In the genomic region with DNA sequence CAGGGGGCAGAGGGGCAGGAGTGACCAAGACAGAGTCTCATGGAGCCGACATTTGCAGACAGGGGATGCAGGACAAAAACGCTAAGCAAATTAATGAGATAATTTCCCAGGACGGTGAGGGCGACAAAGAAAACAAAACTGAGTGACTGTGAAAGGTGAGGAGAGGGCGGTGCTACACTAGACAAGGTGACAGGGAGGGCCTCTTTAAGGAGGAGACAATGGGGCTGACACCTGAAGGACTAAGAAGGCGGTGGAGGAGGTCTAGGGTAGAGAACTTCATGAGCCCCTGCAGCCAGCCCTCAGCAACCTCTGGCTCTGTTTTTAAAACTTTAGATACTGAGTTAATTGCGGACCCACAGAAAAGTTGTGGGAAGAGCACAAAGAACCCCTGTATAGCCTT, we compare ENCODE assay signal across 2 cellular contexts.
TF ChIP-seq lines count a peak whose summit lies in the region.

No MANE protein-coding gene starts in this region.

TF ChIP-seq in K562, 482 proteins besides CTCF, POLR2A, EP300 and RAD21:
- TF ChIP-seq, protein P1, sequence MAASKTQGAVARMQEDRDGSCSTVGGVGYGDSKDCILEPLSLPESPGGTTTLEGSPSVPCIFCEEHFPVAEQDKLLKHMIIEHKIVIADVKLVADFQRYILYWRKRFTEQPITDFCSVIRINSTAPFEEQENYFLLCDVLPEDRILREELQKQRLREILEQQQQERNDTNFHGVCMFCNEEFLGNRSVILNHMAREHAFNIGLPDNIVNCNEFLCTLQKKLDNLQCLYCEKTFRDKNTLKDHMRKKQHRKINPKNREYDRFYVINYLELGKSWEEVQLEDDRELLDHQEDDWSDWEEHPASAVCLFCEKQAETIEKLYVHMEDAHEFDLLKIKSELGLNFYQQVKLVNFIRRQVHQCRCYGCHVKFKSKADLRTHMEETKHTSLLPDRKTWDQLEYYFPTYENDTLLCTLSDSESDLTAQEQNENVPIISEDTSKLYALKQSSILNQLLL (CRISPR knock-in tag; IDR thresholded peaks at IDR 0.05; ENCODE audit: borderline replicate concordance), result no peak
- TF ChIP-seq ZNF133 (CRISPR knock-in tag; IDR thresholded peaks at IDR 0.05) (no peak), HDAC8 (tag; IDR thresholded peaks at IDR 0.05) (no peak), SMARCE1 (IDR thresholded peaks at IDR 0.05) (no peak), PHTF2 (CRISPR knock-in tag; IDR thresholded peaks at IDR 0.05) (no peak), ZKSCAN1 (IDR thresholded peaks at IDR 0.05; ENCODE audit: low read depth, low read length) (peak; percentile 60; the same call in 1 of the 2 replicates)

TF ChIP-seq in SK-N-SH treated with all-trans-retinoic acid at 6 μM for 48 hours, 23 proteins besides CTCF, POLR2A, EP300 and RAD21 (continued from another document):
- TF ChIP-seq, protein P2, sequence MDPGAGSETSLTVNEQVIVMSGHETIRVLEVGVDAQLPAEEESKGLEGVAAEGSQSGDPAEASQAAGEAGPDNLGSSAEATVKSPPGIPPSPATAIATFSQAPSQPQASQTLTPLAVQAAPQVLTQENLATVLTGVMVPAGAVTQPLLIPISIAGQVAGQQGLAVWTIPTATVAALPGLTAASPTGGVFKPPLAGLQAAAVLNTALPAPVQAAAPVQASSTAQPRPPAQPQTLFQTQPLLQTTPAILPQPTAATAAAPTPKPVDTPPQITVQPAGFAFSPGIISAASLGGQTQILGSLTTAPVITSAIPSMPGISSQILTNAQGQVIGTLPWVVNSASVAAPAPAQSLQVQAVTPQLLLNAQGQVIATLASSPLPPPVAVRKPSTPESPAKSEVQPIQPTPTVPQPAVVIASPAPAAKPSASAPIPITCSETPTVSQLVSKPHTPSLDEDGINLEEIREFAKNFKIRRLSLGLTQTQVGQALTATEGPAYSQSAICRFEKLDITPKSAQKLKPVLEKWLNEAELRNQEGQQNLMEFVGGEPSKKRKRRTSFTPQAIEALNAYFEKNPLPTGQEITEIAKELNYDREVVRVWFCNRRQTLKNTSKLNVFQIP (CRISPR knock-in tag; IDR thresholded peaks at IDR 0.05; ENCODE audit: borderline replicate concordance, low read depth), result no peak
- TF ChIP-seq CSDC2 (CRISPR knock-in tag; IDR thresholded peaks at IDR 0.05), result no peak
- TF ChIP-seq, protein P3, sequence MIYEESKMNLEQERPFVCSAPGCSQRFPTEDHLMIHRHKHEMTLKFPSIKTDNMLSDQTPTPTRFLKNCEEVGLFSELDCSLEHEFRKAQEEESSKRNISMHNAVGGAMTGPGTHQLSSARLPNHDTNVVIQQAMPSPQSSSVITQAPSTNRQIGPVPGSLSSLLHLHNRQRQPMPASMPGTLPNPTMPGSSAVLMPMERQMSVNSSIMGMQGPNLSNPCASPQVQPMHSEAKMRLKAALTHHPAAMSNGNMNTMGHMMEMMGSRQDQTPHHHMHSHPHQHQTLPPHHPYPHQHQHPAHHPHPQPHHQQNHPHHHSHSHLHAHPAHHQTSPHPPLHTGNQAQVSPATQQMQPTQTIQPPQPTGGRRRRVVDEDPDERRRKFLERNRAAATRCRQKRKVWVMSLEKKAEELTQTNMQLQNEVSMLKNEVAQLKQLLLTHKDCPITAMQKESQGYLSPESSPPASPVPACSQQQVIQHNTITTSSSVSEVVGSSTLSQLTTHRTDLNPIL (CRISPR knock-in tag; IDR thresholded peaks at IDR 0.05; ENCODE audit: low read depth), result no peak
- TF ChIP-seq ARNTL (CRISPR knock-in tag; IDR thresholded peaks at IDR 0.05; ENCODE audit: borderline replicate concordance, low read depth), result no peak
- TF ChIP-seq TOX (CRISPR knock-in tag; IDR thresholded peaks at IDR 0.05; ENCODE audit: borderline replicate concordance), result no peak
- TF ChIP-seq ZC3H10 (CRISPR knock-in tag; IDR thresholded peaks at IDR 0.05), result no peak
- TF ChIP-seq, protein P4, sequence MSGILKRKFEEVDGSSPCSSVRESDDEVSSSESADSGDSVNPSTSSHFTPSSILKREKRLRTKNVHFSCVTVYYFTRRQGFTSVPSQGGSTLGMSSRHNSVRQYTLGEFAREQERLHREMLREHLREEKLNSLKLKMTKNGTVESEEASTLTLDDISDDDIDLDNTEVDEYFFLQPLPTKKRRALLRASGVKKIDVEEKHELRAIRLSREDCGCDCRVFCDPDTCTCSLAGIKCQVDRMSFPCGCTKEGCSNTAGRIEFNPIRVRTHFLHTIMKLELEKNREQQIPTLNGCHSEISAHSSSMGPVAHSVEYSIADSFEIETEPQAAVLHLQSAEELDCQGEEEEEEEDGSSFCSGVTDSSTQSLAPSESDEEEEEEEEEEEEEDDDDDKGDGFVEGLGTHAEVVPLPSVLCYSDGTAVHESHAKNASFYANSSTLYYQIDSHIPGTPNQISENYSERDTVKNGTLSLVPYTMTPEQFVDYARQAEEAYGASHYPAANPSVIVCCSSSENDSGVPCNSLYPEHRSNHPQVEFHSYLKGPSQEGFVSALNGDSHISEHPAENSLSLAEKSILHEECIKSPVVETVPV (CRISPR knock-in tag; IDR thresholded peaks at IDR 0.05), result no peak
- no peak for TF ChIP-seq ZFP30 (CRISPR knock-in tag; IDR thresholded peaks at IDR 0.05)
- no peak for TF ChIP-seq BACH2 (CRISPR knock-in tag; IDR thresholded peaks at IDR 0.05; ENCODE audit: borderline replicate concordance)
- no peak for TF ChIP-seq OSR1 (CRISPR knock-in tag; IDR thresholded peaks at IDR 0.05)
- TF ChIP-seq ZNF565 (CRISPR knock-in tag; conservative IDR thresholded peaks at IDR 0.05; ENCODE audit: low read depth), result no peak
- no peak for TF ChIP-seq ZNF8 (CRISPR knock-in tag; IDR thresholded peaks at IDR 0.05)
